ENCODE assay signal across 8 cellular contexts in genomic region chr14:95683793-95684192, GRCh38. TPM values are rescaled to one million over a fixed set of nuclear protein-coding genes. Genes with fewer than 3 reads are reported as not detected.
DNase-seq lines count a peak whose midpoint lies in the region; ATAC-seq and TF ChIP-seq lines count a peak whose summit lies in the region.

No MANE protein-coding gene starts in this region.

- H3K27me3 Mint-ChIP-seq in mesothelial cell of epicardium (ENCODE audit: low read depth): peaks cover 27% of the 10 kb centered on the region

- peak; percentile 29 for DNase-seq in DMS153 treated with DMSO at 0.1 percent for 48 hours (lab: John Stamatoyannopoulos, UW; ENCODE audit: unreplicated experiment)
- no peak for DNase-seq in DMS153 (lab: John Stamatoyannopoulos, UW)
- peak; percentile 9 for DNase-seq in MM.1S
- DNase-seq in mammary epithelial cell: no peak
- DNase-seq in mesothelial cell of epicardium (ENCODE audit: low spot score in 2 of 2, unreplicated experiment in 2 of 2): no peak

- H3K4me1 Mint-ChIP-seq in mesothelial cell of epicardium: peaks cover 8% of the 10 kb centered on the region

- H3K4me3 ChIP-seq in MM.1S (ENCODE audit: low read length) (no peak overlapping the region), mammary epithelial cell (replicated peaks in 1 of 3; ENCODE audit: insufficient read depth in 1 of 3, low read depth in 2 of 3, low read length in 3 of 3) (no peak overlapping the region), parathyroid adenoma (ENCODE audit: low read depth, low read length) (no peak overlapping the region)

- H4K20me1 ChIP-seq in MM.1S (ENCODE audit: insufficient read depth, low read length) (no peaks in the 10 kb centered on the region), mammary epithelial cell (ENCODE audit: insufficient read depth, low read length) (no peaks in the 10 kb centered on the region)

- H3K9me3 ChIP-seq in MM.1S (replicated peaks; ENCODE audit: insufficient read depth, low read length) (no peaks in the 10 kb centered on the region), mammary epithelial cell (replicated peaks; ENCODE audit: insufficient read depth, low read length) (no peaks in the 10 kb centered on the region), parathyroid adenoma (ENCODE audit: control insufficient read depth, low read length) (no peaks in the 10 kb centered on the region)

- ATAC-seq in GM19328 (IDR thresholded peaks at IDR 0.05; ENCODE audit: unreplicated experiment) (no peak), HG02973 (IDR thresholded peaks at IDR 0.05; ENCODE audit: unreplicated experiment) (no peak)

- H3K4me1 ChIP-seq in MM.1S (ENCODE audit: low read length) (no peaks in the 10 kb centered on the region), mammary epithelial cell (ENCODE audit: insufficient read depth, low read length) (no peaks in the 10 kb centered on the region), parathyroid adenoma (peaks cover 48% of the 10 kb centered on the region)

- H3K27ac ChIP-seq in MM.1S (ENCODE audit: low read length) (no peak overlapping the region), mammary epithelial cell (ENCODE audit: insufficient read depth, low read depth, low read length) (no peak overlapping the region), parathyroid adenoma (no peak overlapping the region)

- H3K4me2 ChIP-seq in MM.1S (ENCODE audit: low read depth, low read length) (no peak overlapping the region), mammary epithelial cell (ENCODE audit: insufficient read depth, low read depth, low read length) (no peak overlapping the region), parathyroid adenoma (ENCODE audit: low read length) (no peak overlapping the region)

- no peaks in the 10 kb centered on the region for H3K9me2 ChIP-seq in MM.1S (replicated peaks; ENCODE audit: insufficient read depth, low read length)

- TF ChIP-seq CTCF in MM.1S (IDR thresholded peaks at IDR 0.05; ENCODE audit: low read length) (peak; percentile 64), mammary epithelial cell (conservative IDR thresholded peaks at IDR 0.05 in 1 of 2, IDR thresholded peaks at IDR 0.05 in 1 of 2; ENCODE audit: extremely low read depth in 1 of 2, insufficient read depth in 1 of 2, low read depth in 1 of 2, low read length in 2 of 2) (peak; percentile 73 to 74), parathyroid adenoma (IDR thresholded peaks at IDR 0.05) (peak; percentile 8), mesothelial cell of epicardium (IDR thresholded peaks at IDR 0.05; ENCODE audit: unreplicated experiment) (no peak)

- no peak overlapping the region for H3K9ac ChIP-seq in MM.1S (ENCODE audit: low read length)
- H3K9ac ChIP-seq in mammary epithelial cell (ENCODE audit: insufficient read depth, low read length): no peak overlapping the region
- no peak overlapping the region for H3K9ac ChIP-seq in parathyroid adenoma

- H3K36me3 ChIP-seq in MM.1S (replicated peaks; ENCODE audit: insufficient read depth, low read length): no peaks in the 10 kb centered on the region
- no peaks in the 10 kb centered on the region for H3K36me3 ChIP-seq in mammary epithelial cell (ENCODE audit: insufficient read depth, low read length)
- no peaks in the 10 kb centered on the region for H3K36me3 ChIP-seq in parathyroid adenoma (ENCODE audit: control insufficient read depth, insufficient read depth, low read length)

- CTCF ChIA-PET in mammary epithelial cell (lab: Charles Lee; ENCODE audit: low non-redundant PET): interaction anchor here (0.6 kb wide), 1 partner anchor 167 kb away, joined by 4 read pairs; no protein-coding TSS in a partner anchor

- H3K9me3 Mint-ChIP-seq in mesothelial cell of epicardium: peaks cover 6% of the 10 kb centered on the region

- H3F3A ChIP-seq in MM.1S (ENCODE audit: insufficient read depth, low read length): no peaks in the 10 kb centered on the region

- dilution Hi-C loops in mammary epithelial cell (cut with HindIII; ENCODE audit: low sequenced_read_pairs): no loop called here

- no peak overlapping the region for H3K4me3 Mint-ChIP-seq in mesothelial cell of epicardium

- H3K79me2 ChIP-seq in MM.1S (ENCODE audit: low read length) (no peaks in the 10 kb centered on the region), mammary epithelial cell (ENCODE audit: insufficient read depth, low read length) (no peaks in the 10 kb centered on the region), parathyroid adenoma (no peaks in the 10 kb centered on the region)

- no peak overlapping the region for H3K27ac Mint-ChIP-seq in mesothelial cell of epicardium

- H3K27me3 ChIP-seq in MM.1S (replicated peaks; ENCODE audit: insufficient read depth, low read length) (no peaks in the 10 kb centered on the region), mammary epithelial cell (ENCODE audit: insufficient read depth, low read length) (no peaks in the 10 kb centered on the region), parathyroid adenoma (ENCODE audit: control insufficient read depth, insufficient read depth, low read length) (peaks cover 3% of the 10 kb centered on the region)

- BruUV-seq in mammary epithelial cell (replicated peaks; lab: Mats Ljungman, UMichigan): no TSS peak

- 34% methylated on average over 4 of the region's 4 CpGs for WGBS in mammary epithelial cell (ENCODE audit: low coverage, missing lambda C conversion rate)

- H3K36me3 Mint-ChIP-seq in mesothelial cell of epicardium: no peaks in the 10 kb centered on the region

- intact Hi-C loops in mammary epithelial cell (cut with micrococcal nuclease): loop anchor here (1.0 kb wide), 1 partner anchor 122 kb away; no protein-coding TSS in a partner anchor

- H2AFZ ChIP-seq in MM.1S (ENCODE audit: low read length): no peak overlapping the region
- no peak overlapping the region for H2AFZ ChIP-seq in mammary epithelial cell (ENCODE audit: low read depth, low read length)
- no peak overlapping the region for H2AFZ ChIP-seq in parathyroid adenoma

- in situ Hi-C loops in mammary epithelial cell (cut with MboI; ENCODE audit: low sequenced_read_pairs in 2 of 2): loop anchor here in 1 of 2 donors (10.0 kb wide), 1 partner anchor 119 kb away; no protein-coding TSS in a partner anchor

RNA-seq across cellular contexts. Expression of gene TCL1B, which starts 2.4 kb away (rescaled TPM):
- total RNA-seq in mammary epithelial cell (not detected), mesothelial cell of epicardium (not detected in 3 replicates)
- not detected for polyA plus RNA-seq in mammary epithelial cell
- not detected for polyA minus RNA-seq in mammary epithelial cell

RNA-seq across cellular contexts. Expression of gene TCL1A, which starts 30.1 kb away (rescaled TPM):
- not detected for total RNA-seq in mammary epithelial cell
- not detected for polyA plus RNA-seq in mammary epithelial cell
- polyA minus RNA-seq in mammary epithelial cell: not detected
- not detected in 3 replicates for total RNA-seq in mesothelial cell of epicardium

Comparison
In these comparisons a context has a peak if more than half of its experiments do, and no peak if none do; other contexts are left out.
1. DNase-seq: peak in DMS153 treated with DMSO at 0.1 percent for 48 hours (single experiment) and MM.1S (single experiment); none in DMS153 (single experiment), mammary epithelial cell (single experiment) and mesothelial cell of epicardium (0 of 2).